ENCODE assay signal across 27 cellular contexts in genomic region chr10:79234391-79235318, GRCh38.
DNase-seq lines count a peak whose midpoint lies in the region; ATAC-seq and TF ChIP-seq lines count a peak whose summit lies in the region.
"Had no signal": no experiment of that assay in that cellular context is flagged by ENCODE, and none has a peak within 500 bp of the region (broad histone marks: within the 10 kb centered on the region; RNA-seq: fewer than 3 reads in every experiment).

No MANE protein-coding gene starts in this region.

- H4K12ac ChIP-seq in trophoblast cell (ENCODE audit: low read depth, low read length), result no peak overlapping the region

- H3K36me3 ChIP-seq in trophoblast cell (ENCODE audit: control insufficient read depth in 1 of 2, insufficient read depth in 2 of 2, low read length in 2 of 2), result peaks cover 15 to 32% of the 10 kb centered on the region in 2 experiments
- H3K36me3 ChIP-seq: ovary had no signal

- peak overlapping the region; percentile 23 for H2BK5ac ChIP-seq in trophoblast cell (ENCODE audit: low read depth, low read length, poor library complexity)

- peak overlapping the region; percentile 71 for H2BK120ac ChIP-seq in trophoblast cell (ENCODE audit: insufficient read depth, low read length, poor library complexity)

- peak overlapping the region; percentile 96 for H3K27ac ChIP-seq in trophoblast cell (ENCODE audit: low read depth, low read length)
- H3K27ac ChIP-seq: epithelial cell of prostate, ovary, tibial artery had no signal

- H3K4me3 ChIP-seq in epithelial cell of esophagus (ENCODE audit: low read length), result no peak overlapping the region
- H3K4me3 ChIP-seq in trophoblast cell (ENCODE audit: low read depth, low read length), result no peak overlapping the region
- H3K4me3 ChIP-seq: ovary, tibial artery had no signal

- H3K14ac ChIP-seq in trophoblast cell (ENCODE audit: low read length), result peak overlapping the region; percentile 42

- no peak overlapping the region for H2AK5ac ChIP-seq in trophoblast cell (ENCODE audit: low read length)

- H2AFZ ChIP-seq in trophoblast cell (ENCODE audit: insufficient read depth, low read length, poor library complexity), result no peak overlapping the region

- peaks cover 51% of the 10 kb centered on the region for H3K79me1 ChIP-seq in trophoblast cell (ENCODE audit: low read length)

- no peak overlapping the region for H3K9ac ChIP-seq in trophoblast cell (ENCODE audit: low read length)

- peaks cover 57 to 64% of the 10 kb centered on the region in 2 experiments for H3K4me1 ChIP-seq in trophoblast cell (ENCODE audit: control insufficient read depth in 1 of 2, insufficient read depth in 2 of 2, low read length in 2 of 2)

- no peak overlapping the region for H3K4me2 ChIP-seq in trophoblast cell (ENCODE audit: low read length)

- H3K4me3 Mint-ChIP-seq in T-helper 17 cell, result no peak overlapping the region
- H3K4me3 Mint-ChIP-seq: activated CD4-positive, alpha-beta T cell treated with anti-CD3 and anti-CD28 coated beads for 36 hours; activated CD8-positive, alpha-beta memory T cell treated with anti-CD3 and anti-CD28 coated beads, Interleukin-2, amount 10 ng/mL, durations not matched to agents 7 days and 5 days; activated naive CD8-positive, alpha-beta T cell treated with anti-CD3 and anti-CD28 coated beads, Interleukin-2, amount 50 U/mL, for 24 hours; CD8-positive, alpha-beta memory T cell; naive B cell; stimulated activated naive B cell treated with anti-CD40 and anti-IgM and Interleukin-4, amounts not matched to agents 10 μg/mL and 1 μg/mL and 100 μg/mL, for 72 hours had no signal

- no peak overlapping the region for H3K23ac ChIP-seq in trophoblast cell (ENCODE audit: low read length)

- WGBS in trophoblast cell (ENCODE audit: extremely low coverage, insufficient coverage, insufficient read length), result no CpG with 5 or more reads among the region's 9 CpGs

- H3K36me3 Mint-ChIP-seq in T-helper 17 cell (ENCODE audit: low read depth), result peaks cover 2% of the 10 kb centered on the region
- H3K36me3 Mint-ChIP-seq: activated CD8-positive, alpha-beta memory T cell treated with anti-CD3 and anti-CD28 coated beads, Interleukin-2, amount 10 ng/mL, durations not matched to agents 7 days and 5 days; naive B cell had no signal

- ATAC-seq in T-helper 17 cell, result no peak
- ATAC-seq: activated CD4-positive, alpha-beta T cell treated with anti-CD3 and anti-CD28 coated beads for 36 hours; activated CD8-positive, alpha-beta memory T cell treated with anti-CD3 and anti-CD28 coated beads, Interleukin-2, amount 10 ng/mL, durations not matched to agents 7 days and 5 days; activated naive CD8-positive, alpha-beta T cell treated with anti-CD3 and anti-CD28 coated beads, Interleukin-2, amount 50 U/mL, for 24 hours; sciatic nerve; stimulated activated naive B cell treated with anti-CD40 and anti-IgM and Interleukin-4, amounts not matched to agents 10 μg/mL and 1 μg/mL and 100 μg/mL, for 72 hours had no signal

- H4K8ac ChIP-seq in trophoblast cell (ENCODE audit: low read depth, low read length), result peak overlapping the region; percentile 10

- H3K4ac ChIP-seq in trophoblast cell (ENCODE audit: low read depth, low read length), result no peak overlapping the region

- H3K27me3 ChIP-seq in trophoblast cell (ENCODE audit: insufficient read depth, low read length), result no peaks in the 10 kb centered on the region
- H3K27me3 ChIP-seq: ovary, tibial artery had no signal

- peak overlapping the region; percentile 32 for H3K18ac ChIP-seq in trophoblast cell (ENCODE audit: low read length)

- H3K9me3 ChIP-seq in T-helper 17 cell (ENCODE audit: control insufficient read depth, low read length, poor library complexity, severe bottlenecking), result no peaks in the 10 kb centered on the region
- no peaks in the 10 kb centered on the region for H3K9me3 ChIP-seq in trophoblast cell (ENCODE audit: insufficient read depth, low read depth, low read length)
- H3K9me3 ChIP-seq: ovary, tibial artery had no signal

- H2BK12ac ChIP-seq in trophoblast cell (ENCODE audit: low read length), result peak overlapping the region; percentile 12

- DNase-seq in ELR (ENCODE audit: low read depth) (peak; percentile 55), T-helper 17 cell (no peak), epithelial cell of esophagus (ENCODE audit: low read depth) (peak; percentile 52), trophoblast cell (no peak), superior temporal gyrus (ENCODE audit: extremely low spot score) (no peak), NCI-H1436 (lab: John Stamatoyannopoulos, UW) (no peak), hepatic stellate cell (ENCODE audit: low spot score) (no peak), DMS53 treated with DMSO at 0.1 percent for 48 hours (lab: John Stamatoyannopoulos, UW; ENCODE audit: unreplicated experiment) (no peak)
- DNase-seq: activated CD4-positive, alpha-beta T cell treated with anti-CD3 and anti-CD28 coated beads for 36 hours; activated CD8-positive, alpha-beta memory T cell treated with anti-CD3 and anti-CD28 coated beads, Interleukin-2, amount 10 ng/mL, durations not matched to agents 7 days and 5 days; activated naive CD8-positive, alpha-beta T cell treated with anti-CD3 and anti-CD28 coated beads, Interleukin-2, amount 50 U/mL, for 24 hours; CD8-positive, alpha-beta memory T cell; DMS79; foreskin melanocyte; H7; hippocampal formation; islet precursor cell; Karpas-422; naive B cell; NCI-H1048; NCI-H2029 treated with DMSO at 0.1 percent for 48 hours; ovary; RPMI8226; stimulated activated naive B cell treated with anti-CD40 and anti-IgM and Interleukin-4, amounts not matched to agents 10 μg/mL and 1 μg/mL and 100 μg/mL, for 72 hours; tibial artery had no signal

- peak overlapping the region; percentile 9 for H3K27ac Mint-ChIP-seq in T-helper 17 cell
- H3K27ac Mint-ChIP-seq: activated CD8-positive, alpha-beta memory T cell treated with anti-CD3 and anti-CD28 coated beads, Interleukin-2, amount 10 ng/mL, durations not matched to agents 7 days and 5 days; activated naive CD8-positive, alpha-beta T cell treated with anti-CD3 and anti-CD28 coated beads, Interleukin-2, amount 50 U/mL, for 24 hours; stimulated activated naive B cell treated with anti-CD40 and anti-IgM and Interleukin-4, amounts not matched to agents 10 μg/mL and 1 μg/mL and 100 μg/mL, for 72 hours had no signal

- H4K91ac ChIP-seq in trophoblast cell (ENCODE audit: low read depth, low read length), result peak overlapping the region; percentile 31

- peaks cover 5% of the 10 kb centered on the region for H3K79me2 ChIP-seq in trophoblast cell (ENCODE audit: control insufficient read depth, insufficient read depth, low read length, poor library complexity)

- TF ChIP-seq CTCF in epithelial cell of esophagus (IDR thresholded peaks at IDR 0.05; ENCODE audit: insufficient read depth, low read depth, low read length, missing control alignments), result peak; percentile 9

- H3K27me3 Mint-ChIP-seq in T-helper 17 cell, result no peaks in the 10 kb centered on the region
- H3K27me3 Mint-ChIP-seq: activated CD4-positive, alpha-beta T cell treated with anti-CD3 and anti-CD28 coated beads for 36 hours; activated CD8-positive, alpha-beta memory T cell treated with anti-CD3 and anti-CD28 coated beads, Interleukin-2, amount 10 ng/mL, durations not matched to agents 7 days and 5 days; activated naive CD8-positive, alpha-beta T cell treated with anti-CD3 and anti-CD28 coated beads, Interleukin-2, amount 50 U/mL, for 24 hours; CD8-positive, alpha-beta memory T cell had no signal

- H3K4me1 Mint-ChIP-seq in T-helper 17 cell, result peaks cover 21% of the 10 kb centered on the region

Comparison
In these comparisons a context has a peak if more than half of its experiments do, and no peak if none do; other contexts are left out.
1. DNase-seq: peak in ELR (single experiment) and epithelial cell of esophagus (single experiment); none in T-helper 17 cell (0 of 3), trophoblast cell (0 of 2), superior temporal gyrus (single experiment), NCI-H1436 (single experiment), hepatic stellate cell (single experiment) and DMS53 treated with DMSO at 0.1 percent for 48 hours (single experiment).